ENCODE assay signal across 8 cellular contexts in genomic region chr2:120252207-120253020, GRCh38. TPM values are rescaled to one million over a fixed set of nuclear protein-coding genes. Genes with fewer than 3 reads are reported as not detected.
DNase-seq lines count a peak whose midpoint lies in the region; ATAC-seq and TF ChIP-seq lines count a peak whose summit lies in the region.

RALB (plus strand) TSS chr2:120252852; CDS start chr2:120278665, 25,813 bp downstream.

- no peak within 1 kb of the TSS for H2BK20ac ChIP-seq in H9 (ENCODE audit: low read depth, low read length, poor library complexity, severe bottlenecking)

- no CpG with 5 or more reads among the region's 71 CpGs for WGBS in H9 (ENCODE audit: extremely low coverage, insufficient read length, low lambda C conversion rate)

- no peaks in the 10 kb centered on the region for H3K4me1 ChIP-seq in H9 (ENCODE audit: insufficient read depth, low read length)

- no peak within 1 kb of the TSS for H4K5ac ChIP-seq in H9 (ENCODE audit: insufficient read length, low read depth, low read length)

- peak within 1 kb of the TSS; percentile 82 for H3K4me3 ChIP-seq in MG63
- peak within 1 kb of the TSS; percentile 86 for H3K4me3 ChIP-seq in fibroblast of the aortic adventitia (ENCODE audit: low read depth, low read length)

- ATAC-seq in stimulated activated naive CD8-positive, alpha-beta T cell treated with anti-CD3 and anti-CD28 coated beads, Interleukin-15, amount 100 ng/mL, for 72 hours: peak; percentile 94

- H4K8ac ChIP-seq in H9 (replicated peaks; ENCODE audit: insufficient read length, low read depth, low read length): no peak within 1 kb of the TSS

- H3K4me1 Mint-ChIP-seq in H9 (peaks cover 39 to 40% of the 10 kb centered on the region in 2 experiments), nephron progenitor cell (peaks cover 63% of the 10 kb centered on the region)
- H3K4me1 Mint-ChIP-seq in stimulated activated naive CD8-positive, alpha-beta T cell treated with anti-CD3 and anti-CD28 coated beads, Interleukin-15, amount 100 ng/mL, for 72 hours: peaks cover 61% of the 10 kb centered on the region

- DNase-seq in ELR (ENCODE audit: low read depth): peak; percentile 99
- peak; percentile 99 for DNase-seq in H9
- DNase-seq in MG63: peak; percentile 99
- peak; percentile 95 for DNase-seq in SHP77 treated with DMSO at 0.1 percent for 48 hours (lab: John Stamatoyannopoulos, UW)
- DNase-seq in activated effector memory CD4-positive, alpha-beta T cell treated with anti-CD3 and anti-CD28 coated beads, Interleukin-2, amount 50 U/mL, for 16 hours: peak; percentile 100
- peak; percentile 97 for DNase-seq in fibroblast of the aortic adventitia (ENCODE audit: low read depth)
- DNase-seq in nephron progenitor cell: peak; percentile 100
- DNase-seq in stimulated activated naive CD8-positive, alpha-beta T cell treated with anti-CD3 and anti-CD28 coated beads, Interleukin-15, amount 100 ng/mL, for 72 hours: peak; percentile 96 to 98

- H3K79me2 ChIP-seq in H9 (ENCODE audit: insufficient read depth, low read length): no peaks in the 10 kb centered on the region

- H3K23ac ChIP-seq in H9 (ENCODE audit: insufficient read length, low read depth, low read length): no peak within 1 kb of the TSS

- H2BK120ac ChIP-seq in H9 (ENCODE audit: low read depth, low read length, poor library complexity, severe bottlenecking): no peak within 1 kb of the TSS

- H3K27me3 ChIP-seq in H9 (ENCODE audit: insufficient read depth, low read length): peaks cover 17% of the 10 kb centered on the region; the same call in 1 of the 2 replicates
- no peaks in the 10 kb centered on the region for H3K27me3 ChIP-seq in MG63

- H3K4me2 ChIP-seq in H9 (ENCODE audit: insufficient read depth, insufficient read length, low read length): peak within 1 kb of the TSS; percentile 81

- peak within 1 kb of the TSS in 1 of 3 experiments; percentile 96; a peak in 2 of 7 replicates for H3K27ac Mint-ChIP-seq in H9
- peak within 1 kb of the TSS; percentile 36 for H3K27ac Mint-ChIP-seq in nephron progenitor cell
- peak within 1 kb of the TSS; percentile 96 to 97 for H3K27ac Mint-ChIP-seq in stimulated activated naive CD8-positive, alpha-beta T cell treated with anti-CD3 and anti-CD28 coated beads, Interleukin-15, amount 100 ng/mL, for 72 hours

- no peak within 1 kb of the TSS for H2AFZ ChIP-seq in H9 (ENCODE audit: low read length)

- H3K27ac ChIP-seq in H9 (ENCODE audit: insufficient read length, low read depth, low read length): no peak within 1 kb of the TSS

- peak within 1 kb of the TSS; percentile 91 to 96 for H3K4me3 Mint-ChIP-seq in H9
- peak within 1 kb of the TSS; percentile 96 for H3K4me3 Mint-ChIP-seq in nephron progenitor cell
- H3K4me3 Mint-ChIP-seq in stimulated activated naive CD8-positive, alpha-beta T cell treated with anti-CD3 and anti-CD28 coated beads, Interleukin-15, amount 100 ng/mL, for 72 hours: peak within 1 kb of the TSS; percentile 100

- no peaks in the 10 kb centered on the region for H4K20me1 ChIP-seq in H9 (ENCODE audit: control insufficient read depth, insufficient read depth, insufficient read length)

- H3K18ac ChIP-seq in H9 (ENCODE audit: insufficient read length, low read depth, low read length): no peak within 1 kb of the TSS

- no peak within 1 kb of the TSS for H2BK5ac ChIP-seq in H9 (ENCODE audit: insufficient read length, low read length)

- no peak within 1 kb of the TSS for H4K91ac ChIP-seq in H9 (ENCODE audit: insufficient read length, low read depth, low read length)

- H2AK5ac ChIP-seq in H9 (ENCODE audit: insufficient read length, low read length): no peak within 1 kb of the TSS

- H3K9me3 ChIP-seq in H9 (ENCODE audit: control insufficient read depth, low read depth, low read length) (no peaks in the 10 kb centered on the region), MG63 (no peaks in the 10 kb centered on the region)

- no peak within 1 kb of the TSS for H2BK15ac ChIP-seq in H9 (ENCODE audit: low read depth, low read length)

- H3K23me2 ChIP-seq in H9 (ENCODE audit: insufficient read length, low read depth, low read length, poor library complexity, severe bottlenecking): peaks cover 12% of the 10 kb centered on the region

- TF ChIP-seq CTCF in H9 (conservative IDR thresholded peaks at IDR 0.05) (no peak), fibroblast of the aortic adventitia (IDR thresholded peaks at IDR 0.05; ENCODE audit: insufficient read depth, low read length) (no peak), nephron progenitor cell (IDR thresholded peaks at IDR 0.05) (no peak)

- H3K9me3 Mint-ChIP-seq in H9: no peaks in the 10 kb centered on the region; a peak in 1 of 5 replicates
- peaks cover 14% of the 10 kb centered on the region for H3K9me3 Mint-ChIP-seq in nephron progenitor cell
- H3K9me3 Mint-ChIP-seq in stimulated activated naive CD8-positive, alpha-beta T cell treated with anti-CD3 and anti-CD28 coated beads, Interleukin-15, amount 100 ng/mL, for 72 hours: no peaks in the 10 kb centered on the region

- peaks cover 7% of the 10 kb centered on the region for H3K36me3 ChIP-seq in MG63

- H3K36me3 Mint-ChIP-seq in H9 (ENCODE audit: insufficient read depth in 1 of 3, low read depth in 3 of 3) (peaks cover 0 to 2% (median 0%) of the 10 kb centered on the region in 3 experiments; a peak in 2 of 7 replicates), nephron progenitor cell (ENCODE audit: low read depth) (peaks cover 23% of the 10 kb centered on the region)

- no peak within 1 kb of the TSS for H3K4ac ChIP-seq in H9 (ENCODE audit: low read depth, low read length)

- H3K79me1 ChIP-seq in H9 (ENCODE audit: insufficient read depth, low read depth, low read length, poor library complexity, severe bottlenecking): no peaks in the 10 kb centered on the region

- H3T11ph ChIP-seq in H9 (ENCODE audit: low read length): no peak within 1 kb of the TSS

- no peak within 1 kb of the TSS for H3K56ac ChIP-seq in H9 (ENCODE audit: insufficient read length, low read depth, low read length)

- peak within 1 kb of the TSS; percentile 29 for H3K9ac ChIP-seq in H9 (ENCODE audit: extremely low read depth, insufficient read length, low read length)

- H3K27me3 Mint-ChIP-seq in H9 (ENCODE audit: low read depth) (peaks cover 63% of the 10 kb centered on the region), nephron progenitor cell (ENCODE audit: low read depth, poor library complexity) (peaks cover 53% of the 10 kb centered on the region)
- peaks cover 14% of the 10 kb centered on the region for H3K27me3 Mint-ChIP-seq in stimulated activated naive CD8-positive, alpha-beta T cell treated with anti-CD3 and anti-CD28 coated beads, Interleukin-15, amount 100 ng/mL, for 72 hours

- H3K14ac ChIP-seq in H9 (ENCODE audit: insufficient read depth, low read length): peak within 1 kb of the TSS; percentile 6; the same call in 1 of the 2 replicates

- H2BK12ac ChIP-seq in H9 (ENCODE audit: insufficient read length, low read depth, low read length): no peak within 1 kb of the TSS

RNA-seq across cellular contexts. Expression of gene RALB, which starts in this region (rescaled TPM):
- 24.6 and 27.1 TPM in 2 replicates for total RNA-seq in H9 (2021)
- 88.6 and 110 TPM in 2 replicates for total RNA-seq in MG63 (2014; rRNA removed; shearing (Covaris generic); ENCODE audit: low replicate concordance)
- total RNA-seq in fibroblast of the aortic adventitia (ENCODE audit: low replicate concordance): 29.7 and 73.7 TPM in 2 replicates
